In genomic region chr14:88791629-88792571, GRCh38 we compare ENCODE assay signal across 8 cellular contexts. TPM values are rescaled to one million over a fixed set of nuclear protein-coding genes. Genes with fewer than 3 reads are reported as not detected.
DNase-seq lines count a peak whose midpoint lies in the region; ATAC-seq and TF ChIP-seq lines count a peak whose summit lies in the region.

No MANE protein-coding gene starts in this region.

- TF ChIP-seq CTCF in AG10803 (conservative IDR thresholded peaks at IDR 0.05; ENCODE audit: low read length) (no peak), hepatocyte (IDR thresholded peaks at IDR 0.05; ENCODE audit: poor library complexity) (no peak)

- DNase-seq in AG10803 (ENCODE audit: low read depth) (no peak), NCI-H2171 treated with DMSO at 0.1 percent for 48 hours (lab: John Stamatoyannopoulos, UW) (peak; percentile 60), hepatocyte (ENCODE audit: low spot score) (peak; percentile 15), sciatic nerve (ENCODE audit: low spot score) (peak; percentile 60), GDM1 (lab: John Stamatoyannopoulos, UW) (no peak)
- peak; percentile 25 for DNase-seq in activated naive CD8-positive, alpha-beta T cell treated with anti-CD3 and anti-CD28 coated beads, Interleukin-2, amount 10 ng/mL, durations not matched to agents 7 days and 5 days

- H3K36me3 ChIP-seq in hepatocyte (replicated peaks; ENCODE audit: insufficient read depth, low read depth): no peaks in the 10 kb centered on the region

- H3K27ac ChIP-seq in hepatocyte: no peak overlapping the region

- no peaks in the 10 kb centered on the region for H3K9me3 Mint-ChIP-seq in activated naive CD8-positive, alpha-beta T cell treated with anti-CD3 and anti-CD28 coated beads, Interleukin-2, amount 10 ng/mL, durations not matched to agents 7 days and 5 days

- H3K4me1 ChIP-seq in hepatocyte (ENCODE audit: insufficient read depth): peaks cover 4% of the 10 kb centered on the region

- POLR2A ChIA-PET in activated naive CD8-positive, alpha-beta T cell treated with anti-CD3 and anti-CD28 coated beads, Interleukin-2, amount 10 ng/mL, durations not matched to agents 7 days and 5 days (lab: Charles Lee): interaction anchor here (1.2 kb wide), 1 partner anchor 1165 kb away, joined by 3 read pairs; no protein-coding TSS in a partner anchor

- WGBS in hepatocyte (ENCODE audit: low lambda C conversion rate, missing lambda C conversion rate): 3% methylated on average over 62 of the region's 71 CpGs

- H2AFZ ChIP-seq in hepatocyte: peak overlapping the region; percentile 72

- H3K4me3 ChIP-seq in AG10803 (ENCODE audit: low read length): peak overlapping the region; percentile 69
- peak overlapping the region; percentile 95 for H3K4me3 ChIP-seq in hepatocyte

- ATAC-seq in GM19395 (IDR thresholded peaks at IDR 0.05; ENCODE audit: unreplicated experiment) (peak; percentile 27), sciatic nerve (peak; percentile 27), GM18517 (IDR thresholded peaks at IDR 0.05; ENCODE audit: unreplicated experiment) (no peak)
- peak; percentile 16 for ATAC-seq in activated naive CD8-positive, alpha-beta T cell treated with anti-CD3 and anti-CD28 coated beads, Interleukin-2, amount 10 ng/mL, durations not matched to agents 7 days and 5 days (ENCODE audit: low read depth)

- no peaks in the 10 kb centered on the region for H3K36me3 Mint-ChIP-seq in activated naive CD8-positive, alpha-beta T cell treated with anti-CD3 and anti-CD28 coated beads, Interleukin-2, amount 10 ng/mL, durations not matched to agents 7 days and 5 days

- no peaks in the 10 kb centered on the region for H3K9me3 ChIP-seq in hepatocyte (ENCODE audit: low read depth)

- intact Hi-C loops in sciatic nerve (cut with DNase I): no loop called here

- peaks cover 13% of the 10 kb centered on the region for H3K27me3 Mint-ChIP-seq in activated naive CD8-positive, alpha-beta T cell treated with anti-CD3 and anti-CD28 coated beads, Interleukin-2, amount 10 ng/mL, durations not matched to agents 7 days and 5 days

- H3K79me2 ChIP-seq in hepatocyte: no peaks in the 10 kb centered on the region

- H3K9me2 ChIP-seq in hepatocyte (replicated peaks; ENCODE audit: insufficient read depth): no peaks in the 10 kb centered on the region

- peaks cover 24% of the 10 kb centered on the region for H3K27me3 ChIP-seq in hepatocyte

- H4K20me1 ChIP-seq in hepatocyte (ENCODE audit: insufficient read depth, poor library complexity, severe bottlenecking): no peaks in the 10 kb centered on the region

- H3K4me1 Mint-ChIP-seq in activated naive CD8-positive, alpha-beta T cell treated with anti-CD3 and anti-CD28 coated beads, Interleukin-2, amount 10 ng/mL, durations not matched to agents 7 days and 5 days: peaks cover 13% of the 10 kb centered on the region

- H3K4me3 Mint-ChIP-seq in activated naive CD8-positive, alpha-beta T cell treated with anti-CD3 and anti-CD28 coated beads, Interleukin-2, amount 10 ng/mL, durations not matched to agents 7 days and 5 days: peak overlapping the region; percentile 87

- peak overlapping the region; percentile 89 for H3K4me2 ChIP-seq in hepatocyte

- peak overlapping the region; percentile 21 for H3K27ac Mint-ChIP-seq in activated naive CD8-positive, alpha-beta T cell treated with anti-CD3 and anti-CD28 coated beads, Interleukin-2, amount 10 ng/mL, durations not matched to agents 7 days and 5 days

RNA-seq across cellular contexts. Expression of gene EML5, which starts 0.9 kb away (rescaled TPM):
- total RNA-seq in activated naive CD8-positive, alpha-beta T cell treated with anti-CD3 and anti-CD28 coated beads, Interleukin-2, amount 10 ng/mL, durations not matched to agents 7 days and 5 days: 1 to 10 TPM; 2.2 to 2.9 TPM
- total RNA-seq in hepatocyte: 1.1 and 1.4 TPM in 2 replicates
- 0.15 TPM in 1 of 2 replicates, not detected in the other for polyA plus RNA-seq in hepatocyte
- 2.1 TPM for total RNA-seq in sciatic nerve

RNA-seq across cellular contexts. Expression of gene TTC8, which starts 32.6 kb away (rescaled TPM):
- 1 to 10 TPM; 1.3 to 2.2 TPM for total RNA-seq in activated naive CD8-positive, alpha-beta T cell treated with anti-CD3 and anti-CD28 coated beads, Interleukin-2, amount 10 ng/mL, durations not matched to agents 7 days and 5 days
- 18.4 and 25.6 TPM in 2 replicates for total RNA-seq in hepatocyte
- polyA plus RNA-seq in hepatocyte: 21.4 and 23.0 TPM in 2 replicates
- total RNA-seq in sciatic nerve: 28.1 TPM

Comparison
In these comparisons a context has a peak if more than half of its experiments do, and no peak if none do; other contexts are left out.
1. DNase-seq: peak in NCI-H2171 treated with DMSO at 0.1 percent for 48 hours (single experiment), activated naive CD8-positive, alpha-beta T cell treated with anti-CD3 and anti-CD28 coated beads, Interleukin-2, amount 10 ng/mL, durations not matched to agents 7 days and 5 days (single experiment), hepatocyte (single experiment) and sciatic nerve (single experiment); none in AG10803 (single experiment) and GDM1 (single experiment).